Comparison of ENCODE assay signal across 8 cellular contexts in the genomic region with DNA sequence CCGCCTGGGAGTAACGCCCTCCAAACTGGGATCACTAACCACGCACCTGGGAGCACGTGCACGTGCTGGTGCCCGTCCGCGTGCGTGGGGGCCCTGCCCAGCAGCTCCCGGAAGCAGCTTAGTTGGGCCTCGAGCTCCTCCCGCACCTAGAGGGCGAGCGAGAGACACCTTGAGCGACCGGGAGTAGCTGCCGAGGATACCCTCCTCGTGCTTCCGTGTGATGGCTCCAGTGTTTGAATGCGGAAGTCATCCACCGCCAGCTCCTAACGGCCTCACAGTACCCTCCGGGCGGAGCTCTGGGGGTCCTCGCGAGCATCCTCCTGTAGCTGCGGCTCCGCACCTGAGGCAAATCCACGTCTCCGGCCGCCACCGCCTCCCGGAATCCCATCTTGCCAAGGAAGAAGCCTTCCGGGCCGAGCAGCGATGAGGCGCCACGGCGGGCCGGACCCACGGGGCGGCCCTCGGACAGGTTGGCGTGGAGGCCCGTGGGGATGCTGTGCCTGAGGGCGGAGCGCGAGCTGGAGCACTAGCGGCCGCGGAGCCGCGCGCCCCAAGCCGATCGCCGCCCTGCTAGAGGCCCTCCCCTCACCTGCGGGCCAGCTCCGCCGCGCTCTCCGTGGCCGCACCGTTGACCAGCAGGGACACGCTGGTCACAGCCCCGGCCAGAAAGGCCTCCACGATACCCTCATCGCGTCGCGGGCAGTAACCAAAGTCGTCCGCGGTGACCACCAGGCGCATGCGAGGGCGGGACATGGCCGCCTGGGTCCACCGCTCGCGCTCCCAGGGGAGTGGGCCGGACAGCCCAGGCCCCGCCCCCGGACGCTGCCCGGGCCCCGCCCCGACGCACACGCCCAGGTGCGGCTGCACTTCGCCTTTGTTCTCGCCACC. TPM values are rescaled to one million over a fixed set of nuclear protein-coding genes. Genes with fewer than 3 reads are reported as not detected.
DNase-seq lines count a peak whose midpoint lies in the region; TF ChIP-seq lines count a peak whose summit lies in the region.

A gene with protein sequence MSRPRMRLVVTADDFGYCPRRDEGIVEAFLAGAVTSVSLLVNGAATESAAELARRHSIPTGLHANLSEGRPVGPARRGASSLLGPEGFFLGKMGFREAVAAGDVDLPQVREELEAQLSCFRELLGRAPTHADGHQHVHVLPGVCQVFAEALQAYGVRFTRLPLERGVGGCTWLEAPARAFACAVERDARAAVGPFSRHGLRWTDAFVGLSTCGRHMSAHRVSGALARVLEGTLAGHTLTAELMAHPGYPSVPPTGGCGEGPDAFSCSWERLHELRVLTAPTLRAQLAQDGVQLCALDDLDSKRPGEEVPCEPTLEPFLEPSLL (minus strand): TSS at position 761 of the 888 bp plus-strand sequence. CDS start 8 bp downstream, at position 753.

- H3K79me2 ChIP-seq in MM.1S (ENCODE audit: low read length), result peaks cover 49% of the 10 kb centered on the region
- H3K79me2 ChIP-seq in neural progenitor cell (ENCODE audit: low read depth), result peaks cover 25% of the 10 kb centered on the region

- H3K27me3 ChIP-seq in MM.1S (replicated peaks; ENCODE audit: insufficient read depth, low read length) (no peaks in the 10 kb centered on the region), neural progenitor cell (no peaks in the 10 kb centered on the region), stomach smooth muscle (ENCODE audit: control insufficient read depth in 1 of 2, insufficient read depth in 2 of 2, low read length in 2 of 2) (no peaks in the 10 kb centered on the region)

- TF ChIP-seq CTCF in MM.1S (IDR thresholded peaks at IDR 0.05; ENCODE audit: low read length), result peak; percentile 77
- peak; percentile 48 for TF ChIP-seq CTCF in fibroblast of villous mesenchyme (IDR thresholded peaks at IDR 0.05; ENCODE audit: insufficient read depth, low read depth, low read length)
- TF ChIP-seq CTCF in neural progenitor cell (IDR thresholded peaks at IDR 0.05), result peak; percentile 58

- H3K27ac Mint-ChIP-seq in neural progenitor cell, result no peak within 1 kb of the TSS

- H3K27me3 Mint-ChIP-seq in neural progenitor cell (ENCODE audit: insufficient read depth, low read depth), result peaks cover 8% of the 10 kb centered on the region

- H2AFZ ChIP-seq in MM.1S (ENCODE audit: low read length) (peak within 1 kb of the TSS; percentile 70), neural progenitor cell (replicated peaks) (peak within 1 kb of the TSS; percentile 74)

- DNase-seq in GDM1 (lab: John Stamatoyannopoulos, UW) (peak; percentile 92), HCEC 1CT (peak; percentile 88), MM.1S (peak; percentile 97), SHP77 treated with DMSO at 0.1 percent for 48 hours (lab: John Stamatoyannopoulos, UW) (peak; percentile 79), fibroblast of villous mesenchyme (ENCODE audit: low read depth) (peak; percentile 90), neural progenitor cell (ENCODE audit: low spot score) (peak; percentile 97)
- DNase-seq in activated effector memory CD4-positive, alpha-beta T cell treated with anti-CD3 and anti-CD28 coated beads, Interleukin-2, amount 50 U/mL, for 16 hours, result peak; percentile 98

- no peaks in the 10 kb centered on the region for H4K20me1 ChIP-seq in MM.1S (ENCODE audit: insufficient read depth, low read length)
- H4K20me1 ChIP-seq in neural progenitor cell (ENCODE audit: low read depth), result peaks cover 43% of the 10 kb centered on the region

- H3K9ac ChIP-seq in MM.1S (ENCODE audit: low read length), result peak within 1 kb of the TSS; percentile 99
- peak within 1 kb of the TSS; percentile 52 for H3K9ac ChIP-seq in neural progenitor cell
- H3K9ac ChIP-seq in stomach smooth muscle (ENCODE audit: low read length in 2 of 2), result peak within 1 kb of the TSS; percentile 66 to 75

- H3K4me1 Mint-ChIP-seq in neural progenitor cell, result peaks cover 10% of the 10 kb centered on the region

- peak within 1 kb of the TSS; percentile 100 for H3K4me3 ChIP-seq in MM.1S (ENCODE audit: low read length)
- peak within 1 kb of the TSS; percentile 82 for H3K4me3 ChIP-seq in fibroblast of villous mesenchyme (ENCODE audit: low read depth, low read length)
- H3K4me3 ChIP-seq in neural progenitor cell, result peak within 1 kb of the TSS; percentile 73
- H3K4me3 ChIP-seq in stomach smooth muscle (ENCODE audit: low read length in 2 of 2), result peak within 1 kb of the TSS; percentile 54 to 87

- H3K4me1 ChIP-seq in MM.1S (ENCODE audit: low read length) (no peaks in the 10 kb centered on the region), neural progenitor cell (no peaks in the 10 kb centered on the region), stomach smooth muscle (ENCODE audit: control insufficient read depth, insufficient read depth, low read length) (peaks cover 15% of the 10 kb centered on the region)

- peaks cover 2% of the 10 kb centered on the region for H3K9me3 Mint-ChIP-seq in neural progenitor cell

- no peaks in the 10 kb centered on the region for H3K9me2 ChIP-seq in MM.1S (replicated peaks; ENCODE audit: insufficient read depth, low read length)

- no peaks in the 10 kb centered on the region for H3K9me3 ChIP-seq in MM.1S (replicated peaks; ENCODE audit: insufficient read depth, low read length)
- H3K9me3 ChIP-seq in neural progenitor cell (ENCODE audit: low read depth), result no peaks in the 10 kb centered on the region
- H3K9me3 ChIP-seq in stomach smooth muscle (ENCODE audit: control insufficient read depth in 2 of 2, low read length in 2 of 2), result no peaks in the 10 kb centered on the region

- H3F3A ChIP-seq in MM.1S (ENCODE audit: insufficient read depth, low read length), result peaks cover 14% of the 10 kb centered on the region
- H3F3A ChIP-seq in neural progenitor cell (ENCODE audit: low read depth), result peaks cover 21% of the 10 kb centered on the region

- H3K27ac ChIP-seq in MM.1S (ENCODE audit: low read length) (peak within 1 kb of the TSS; percentile 73), neural progenitor cell (no peak within 1 kb of the TSS), stomach smooth muscle (ENCODE audit: low read length) (peak within 1 kb of the TSS; percentile 11)

- H3K4me2 ChIP-seq in MM.1S (ENCODE audit: low read depth, low read length) (peak within 1 kb of the TSS; percentile 76), neural progenitor cell (peak within 1 kb of the TSS; percentile 92)

- H3K36me3 ChIP-seq in MM.1S (replicated peaks; ENCODE audit: insufficient read depth, low read length) (peaks cover 7% of the 10 kb centered on the region), neural progenitor cell (no peaks in the 10 kb centered on the region), stomach smooth muscle (ENCODE audit: control insufficient read depth in 2 of 2, insufficient read depth in 2 of 2, low read length in 2 of 2) (no peaks in the 10 kb centered on the region)

- H3K36me3 Mint-ChIP-seq in neural progenitor cell, result peaks cover 9% of the 10 kb centered on the region

- H3K4me3 Mint-ChIP-seq in neural progenitor cell, result peak within 1 kb of the TSS; percentile 90

RNA-seq across cellular contexts. Expression of the gene that starts here (rescaled TPM):
- total RNA-seq in fibroblast of villous mesenchyme, result 19.0 and 27.1 TPM in 2 replicates
- 4.8 and 23.4 TPM in 2 replicates for total RNA-seq in neural progenitor cell (ENCODE audit: low replicate concordance)
